ENCODE assay signal across 8 cellular contexts in the genomic region with DNA sequence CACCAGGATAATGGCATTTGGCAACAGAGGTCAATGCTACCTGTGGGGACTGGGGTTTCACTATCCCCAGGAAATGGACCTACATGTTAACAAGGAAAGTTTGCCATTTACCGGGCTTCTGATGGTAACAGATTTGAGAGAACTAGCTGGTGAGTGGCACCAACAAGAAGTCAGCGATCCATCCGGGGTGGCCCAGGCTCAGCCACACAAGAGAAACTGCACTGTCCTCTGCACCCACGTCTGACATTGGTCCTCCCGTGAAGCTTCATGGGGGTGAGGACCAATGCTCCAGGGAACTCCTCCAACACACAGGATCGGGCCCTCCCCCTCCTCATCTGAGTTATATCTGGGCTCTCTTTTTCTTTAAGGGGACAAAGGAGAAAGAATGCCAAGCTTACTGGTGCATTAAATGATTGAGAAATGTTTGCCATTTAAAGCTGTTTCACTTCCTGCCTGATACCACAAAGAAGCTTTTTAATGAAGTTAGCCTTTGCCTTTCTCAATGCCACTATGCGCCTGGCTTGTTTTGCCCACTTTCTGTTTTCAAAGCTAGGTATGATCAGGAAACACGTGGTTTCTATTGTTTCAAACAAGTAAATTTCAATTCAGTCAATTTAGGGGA.
A peak's percentile ranks its signal among the peaks of the same experiment; 100 is the strongest.
DNase-seq lines count a peak whose midpoint lies in the region; ATAC-seq lines count a peak whose summit lies in the region.

No MANE protein-coding gene starts in this region.

- in situ Hi-C loops in KBM-7 (cut with MboI; ENCODE audit: low pct_unique_long_range_greater_than_20kb, low sequenced_read_pairs) = no loop called here

- peak; percentile 56 for ATAC-seq in GM18502 (IDR thresholded peaks at IDR 0.05; ENCODE audit: poor library complexity, unreplicated experiment)
- ATAC-seq in GM21528 (IDR thresholded peaks at IDR 0.05; ENCODE audit: low FRiP score, unreplicated experiment) = peak; percentile 61
- peak; percentile 17 for ATAC-seq in stimulated activated naive CD8-positive, alpha-beta T cell treated with anti-CD3 and anti-CD28 coated beads, Interleukin-15, Interleukin-2, amounts not matched to agents 100 U/mL and 50 U/mL, for 24 hours

- DNase-seq in KBM-7 (peak; percentile 80), GM19240 (ENCODE audit: insufficient read length, low spot score) (no peak), hepatic stellate cell (ENCODE audit: low spot score) (no peak), anterior cingulate cortex (lab: John Stamatoyannopoulos, UW) (no peak)
- peak; percentile 56 for DNase-seq in central memory CD4-positive, alpha-beta T cell
- DNase-seq in stimulated activated naive CD8-positive, alpha-beta T cell treated with anti-CD3 and anti-CD28 coated beads, Interleukin-15, Interleukin-2, amounts not matched to agents 100 U/mL and 50 U/mL, for 24 hours = no peak

Comparison
In these comparisons a context has a peak if more than half of its experiments do, and no peak if none do; other contexts are left out.
1. DNase-seq: peak in KBM-7 (single experiment) and central memory CD4-positive, alpha-beta T cell (single experiment); none in stimulated activated naive CD8-positive, alpha-beta T cell treated with anti-CD3 and anti-CD28 coated beads, Interleukin-15, Interleukin-2, amounts not matched to agents 100 U/mL and 50 U/mL, for 24 hours (single experiment), GM19240 (single experiment), hepatic stellate cell (single experiment) and anterior cingulate cortex (0 of 58).
2. Peak in every context shown above with its lines, with median percentiles within 50 percentile points of each other: ATAC-seq.